Comparison of ENCODE assay signal across 1 cellular context in genomic region chr9:132141948-132142594, GRCh38.
TF ChIP-seq lines count a peak whose summit lies in the region.

No MANE protein-coding gene starts in this region.

TF ChIP-seq in GM23338, 12 proteins besides CTCF, POLR2A, EP300 and RAD21 (continued from another document):
- TF ChIP-seq ZNF462 (CRISPR knock-in tag; IDR thresholded peaks at IDR 0.05) (no peak), ZNF114 (CRISPR knock-in tag; IDR thresholded peaks at IDR 0.05) (no peak)
